ENCODE assay signal across 15 cellular contexts in genomic region chr3:145798691-145799550, GRCh38.
A peak's percentile ranks its signal among the peaks of the same experiment; 100 is the strongest.
DNase-seq lines count a peak whose midpoint lies in the region; FAIRE-seq and TF ChIP-seq lines count a peak whose summit lies in the region.
"Had no signal": no experiment of that assay in that cellular context is flagged by ENCODE, and none has a peak within 500 bp of the region (broad histone marks: within the 10 kb centered on the region; RNA-seq: fewer than 3 reads in every experiment).

No MANE protein-coding gene starts in this region.

- H3K9me2 ChIP-seq in hepatocyte (replicated peaks; ENCODE audit: insufficient read depth) = no peaks in the 10 kb centered on the region

- WGBS in hepatocyte (ENCODE audit: low lambda C conversion rate, missing lambda C conversion rate) = 52% methylated on average over 9 of the region's 9 CpGs

- no peaks in the 10 kb centered on the region for H3K27me3 Mint-ChIP-seq in astrocyte (ENCODE audit: low read depth, unreplicated experiment)
- no peaks in the 10 kb centered on the region for H3K27me3 Mint-ChIP-seq in CD4-positive, alpha-beta memory T cell
- H3K27me3 Mint-ChIP-seq: brain had no signal

- DNase-seq in HAP-1 (ENCODE audit: low spot score in 2 of 2) (peak; percentile 72 to 93), astrocyte (ENCODE audit: low read depth) (no peak), hepatocyte (ENCODE audit: low spot score) (no peak), smooth muscle cell of the brain vasculature (ENCODE audit: low read depth, low spot score) (peak; percentile 49), NCI-H526 treated with DMSO at 0.1 percent for 48 hours (lab: John Stamatoyannopoulos, UW) (no peak)
- no peak for DNase-seq in activated naive CD4-positive, alpha-beta T cell treated with anti-CD3 and anti-CD28 coated beads, Interleukin-2, amount 50 U/mL, for 16 hours
- no peak for DNase-seq in CD4-positive, alpha-beta memory T cell
- DNase-seq: activated CD4-positive, CD25-positive, alpha-beta regulatory T cell; activated effector memory CD4-positive, alpha-beta T cell treated with anti-CD3 and anti-CD28 coated beads, Interleukin-2, amount 50 U/mL, for 16 hours; GOT3; natural killer cell; NCI-H187 treated with DMSO at 0.1 percent for 48 hours; stimulated activated CD4-positive, alpha-beta T cell treated with anti-CD3 and anti-CD28 coated beads, Interleukin-1b, Interleukin-23, amount 100 ng/mL, for 48 hours; T-helper 2 cell had no signal

- H3K4me3 ChIP-seq in HAP-1 (no peak overlapping the region), astrocyte (ENCODE audit: insufficient read depth, low read depth, low read length) (no peak overlapping the region), hepatocyte (no peak overlapping the region)
- no peak overlapping the region for H3K4me3 ChIP-seq in CD4-positive, alpha-beta memory T cell (ENCODE audit: low read length in 2 of 2)

- in situ Hi-C loops in HAP-1 (cut with MboI; ENCODE audit: low sequenced_read_pairs) = loop anchor here (25.0 kb wide), 1 partner anchor 363 kb away; the partner anchor contains the start of gene PLOD2

- H3K9me3 ChIP-seq in HAP-1 (no peaks in the 10 kb centered on the region), astrocyte (ENCODE audit: insufficient read depth, low read depth, low read length) (no peaks in the 10 kb centered on the region), hepatocyte (ENCODE audit: low read depth) (no peaks in the 10 kb centered on the region)
- H3K9me3 ChIP-seq in CD4-positive, alpha-beta memory T cell (ENCODE audit: control insufficient read depth in 1 of 2, low read length in 2 of 2) = no peaks in the 10 kb centered on the region

- H3K79me2 ChIP-seq in astrocyte (ENCODE audit: insufficient read depth, low read length) (no peaks in the 10 kb centered on the region), hepatocyte (no peaks in the 10 kb centered on the region)

- no peak overlapping the region for H3K27ac ChIP-seq in astrocyte (ENCODE audit: low read depth, low read length)
- H3K27ac ChIP-seq in hepatocyte = no peak overlapping the region
- no peak overlapping the region for H3K27ac ChIP-seq in CD4-positive, alpha-beta memory T cell (ENCODE audit: low read depth, low read length)

- H3K4me1 Mint-ChIP-seq in astrocyte (ENCODE audit: low read depth, unreplicated experiment) = no peaks in the 10 kb centered on the region
- H3K4me1 Mint-ChIP-seq in CD4-positive, alpha-beta memory T cell = no peaks in the 10 kb centered on the region
- H3K4me1 Mint-ChIP-seq: natural killer cell had no signal

- H3K27me3 ChIP-seq in HAP-1 (ENCODE audit: low read depth) (no peaks in the 10 kb centered on the region), astrocyte (ENCODE audit: insufficient read depth, low read length) (no peaks in the 10 kb centered on the region), hepatocyte (no peaks in the 10 kb centered on the region)
- H3K27me3 ChIP-seq in CD4-positive, alpha-beta memory T cell (ENCODE audit: insufficient read depth, low read length) = no peaks in the 10 kb centered on the region

- no peak overlapping the region for H3K27ac Mint-ChIP-seq in astrocyte (ENCODE audit: unreplicated experiment)
- H3K27ac Mint-ChIP-seq in CD4-positive, alpha-beta memory T cell = no peak overlapping the region
- H3K27ac Mint-ChIP-seq: natural killer cell had no signal

- H3K4me1 ChIP-seq in HAP-1 (peaks cover 23% of the 10 kb centered on the region), astrocyte (ENCODE audit: insufficient read depth, low read length) (no peaks in the 10 kb centered on the region), hepatocyte (ENCODE audit: insufficient read depth) (peaks cover 5% of the 10 kb centered on the region)
- no peaks in the 10 kb centered on the region for H3K4me1 ChIP-seq in CD4-positive, alpha-beta memory T cell (ENCODE audit: insufficient read depth, low read length)

- H2AFZ ChIP-seq in astrocyte (ENCODE audit: low read depth, low read length) (peak overlapping the region; percentile 32), hepatocyte (peak overlapping the region; percentile 36)

- H3K36me3 ChIP-seq in HAP-1 (replicated peaks) (no peaks in the 10 kb centered on the region), astrocyte (ENCODE audit: insufficient read depth, low read length) (no peaks in the 10 kb centered on the region), hepatocyte (replicated peaks; ENCODE audit: insufficient read depth, low read depth) (no peaks in the 10 kb centered on the region)
- H3K36me3 ChIP-seq in CD4-positive, alpha-beta memory T cell (ENCODE audit: insufficient read depth, low read length) = no peaks in the 10 kb centered on the region

- CTCF ChIA-PET in CD4-positive, alpha-beta memory T cell (lab: Charles Lee; ENCODE audit: partially characterized antibody) = no interaction called here

- peaks cover 2% of the 10 kb centered on the region for H3K36me3 Mint-ChIP-seq in astrocyte (ENCODE audit: low read depth, unreplicated experiment)
- no peaks in the 10 kb centered on the region for H3K36me3 Mint-ChIP-seq in CD4-positive, alpha-beta memory T cell
- H3K36me3 Mint-ChIP-seq: brain, natural killer cell had no signal

- intact Hi-C loops in CD4-positive, alpha-beta memory T cell (cut with micrococcal nuclease) = no loop called here

- POLR2A ChIA-PET in CD4-positive, alpha-beta memory T cell (lab: Charles Lee; ENCODE audit: partially characterized antibody) = no interaction called here

- FAIRE-seq in astrocyte (lab: Jason Lieb, UNC) = no peak

- no peak overlapping the region for H3K4me3 Mint-ChIP-seq in astrocyte (ENCODE audit: unreplicated experiment)
- no peak overlapping the region for H3K4me3 Mint-ChIP-seq in CD4-positive, alpha-beta memory T cell
- H3K4me3 Mint-ChIP-seq: brain, natural killer cell had no signal

- peaks cover 4% of the 10 kb centered on the region for H3K9me3 Mint-ChIP-seq in astrocyte (ENCODE audit: unreplicated experiment)
- H3K9me3 Mint-ChIP-seq in CD4-positive, alpha-beta memory T cell = peaks cover 0 to 16% (median 6%) of the 10 kb centered on the region in 8 donors

- H3K9ac ChIP-seq in astrocyte (ENCODE audit: low read length) = no peak overlapping the region

- TF ChIP-seq CTCF in astrocyte (IDR thresholded peaks at IDR 0.05; ENCODE audit: insufficient read depth, low read depth, low read length) (no peak), hepatocyte (IDR thresholded peaks at IDR 0.05; ENCODE audit: poor library complexity) (no peak)

- H3K4me2 ChIP-seq in astrocyte (ENCODE audit: low read length) (no peak overlapping the region), hepatocyte (peak overlapping the region; percentile 3)

- H4K20me1 ChIP-seq in astrocyte (ENCODE audit: insufficient read depth, low read length) (no peaks in the 10 kb centered on the region), hepatocyte (ENCODE audit: insufficient read depth, poor library complexity, severe bottlenecking) (no peaks in the 10 kb centered on the region)

Comparison
In these comparisons a context has a peak if more than half of its experiments do, and no peak if none do; other contexts are left out.
1. DNase-seq: peak in HAP-1 (2 of 2) and smooth muscle cell of the brain vasculature (single experiment); none in astrocyte (single experiment), hepatocyte (single experiment), activated naive CD4-positive, alpha-beta T cell treated with anti-CD3 and anti-CD28 coated beads, Interleukin-2, amount 50 U/mL, for 16 hours (single experiment), NCI-H526 treated with DMSO at 0.1 percent for 48 hours (single experiment) and CD4-positive, alpha-beta memory T cell (0 of 5).